Comparison of ENCODE assay signal across 8 cellular contexts in genomic region chr19:49664171-49665070, GRCh38. TPM values are rescaled to one million over a fixed set of nuclear protein-coding genes. Genes with fewer than 3 reads are reported as not detected.
A peak's percentile ranks its signal among the peaks of the same experiment; 100 is the strongest.
DNase-seq lines count a peak whose midpoint lies in the region; ATAC-seq, FAIRE-seq and TF ChIP-seq lines count a peak whose summit lies in the region.

No MANE protein-coding gene starts in this region.

- BruUV-seq in endothelial cell of umbilical vein (replicated peaks; lab: Mats Ljungman, UMichigan): no TSS peak

- intact Hi-C loops in endothelial cell of umbilical vein (cut with micrococcal nuclease): loop anchor here (1.0 kb wide), 3 partner anchors 12 to 74 kb away; partner anchors contain the start of gene RRAS

- FAIRE-seq in HTR-8/SVneo (lab: Jason Lieb, UNC): peak; percentile 78
- peak; percentile 96 for FAIRE-seq in endothelial cell of umbilical vein (lab: Jason Lieb, UNC)

- ATAC-seq in HG03045 (IDR thresholded peaks at IDR 0.05; ENCODE audit: unreplicated experiment): no peak

- H3K4me1 ChIP-seq in endothelial cell of umbilical vein (ENCODE audit: control insufficient read depth, extremely low read depth, insufficient read depth, low read length): peaks cover 8% of the 10 kb centered on the region

- H3K4me3 ChIP-seq in GM08714 (ENCODE audit: low read length): peak overlapping the region; percentile 87
- H3K4me3 ChIP-seq in endothelial cell of umbilical vein (replicated peaks in 1 of 3; ENCODE audit: insufficient read depth in 1 of 3, low read depth in 1 of 3, low read length in 3 of 3): peak overlapping the region; percentile 42 to 88 (median 67)

- DNase-seq in HTR-8/SVneo (ENCODE audit: insufficient read length, low spot score) (peak; percentile 81), NOMO-1 treated with dmso at 0.1 percent for 144 hours (lab: John Stamatoyannopoulos, UW; ENCODE audit: unreplicated experiment) (peak; percentile 29), endothelial cell of umbilical vein (ENCODE audit: low read depth, low spot score) (peak; percentile 89), midbrain (lab: John Stamatoyannopoulos, UW) (peak; percentile 87)
- DNase-seq in activated CD8-positive, alpha-beta memory T cell treated with anti-CD3 and anti-CD28 coated beads, Interleukin-2, amount 50 U/mL, for 4 hours: peak; percentile 93
- peak; percentile 82 to 83 for DNase-seq in stimulated activated CD8-positive, alpha-beta memory T cell treated with anti-CD3 and anti-CD28 coated beads, Interleukin-15, amount 100 ng/mL, for 48 hours (ENCODE audit: low read depth in 2 of 2)

- peak overlapping the region; percentile 48 for H3K9ac ChIP-seq in endothelial cell of umbilical vein (replicated peaks; ENCODE audit: extremely low read depth, insufficient read depth, low read length)

- H2AFZ ChIP-seq in endothelial cell of umbilical vein (ENCODE audit: low read depth, low read length): peak overlapping the region; percentile 27

- peak overlapping the region; percentile 27 for H3K27ac ChIP-seq in endothelial cell of umbilical vein (ENCODE audit: insufficient read depth, low read depth, low read length)

- no peaks in the 10 kb centered on the region for H4K20me1 ChIP-seq in endothelial cell of umbilical vein (replicated peaks; ENCODE audit: control insufficient read depth, extremely low read depth, insufficient read depth, low read length)

- peak; percentile 26 for TF ChIP-seq POLR2A in endothelial cell of umbilical vein (IDR thresholded peaks at IDR 0.05; ENCODE audit: low read depth, low read length)

- H3K27me3 ChIP-seq in endothelial cell of umbilical vein (ENCODE audit: control insufficient read depth in 2 of 2, insufficient read depth in 2 of 2, low read length in 2 of 2): no peaks in the 10 kb centered on the region

- H3K9me1 ChIP-seq in endothelial cell of umbilical vein (replicated peaks; ENCODE audit: control insufficient read depth, extremely low read depth, insufficient read depth, low read length): no peaks in the 10 kb centered on the region

- CTCF ChIA-PET in endothelial cell of umbilical vein (lab: Charles Lee): interaction anchor here (0.8 to 2.2 kb wide), 9 partner anchors 9 to 162 kb away, joined by 3 to 15 read pairs (median 3); partner anchors contain the start of genes PRMT1 and SCAF1

- H3K36me3 ChIP-seq in endothelial cell of umbilical vein (ENCODE audit: control insufficient read depth in 2 of 2, extremely low read depth in 1 of 2, insufficient read depth in 2 of 2, low read length in 2 of 2): peaks cover 0 to 32% of the 10 kb centered on the region in 2 experiments

- no peak for TF ChIP-seq CTCF in endothelial cell of umbilical vein (IDR thresholded peaks at IDR 0.05; ENCODE audit: extremely low read depth in 1 of 2, insufficient read depth in 1 of 2, low read depth in 1 of 2, low read length in 2 of 2)

- peaks cover 17% of the 10 kb centered on the region for H3K79me2 ChIP-seq in endothelial cell of umbilical vein (ENCODE audit: control insufficient read depth, insufficient read depth, low read length)

- POLR2A ChIA-PET in endothelial cell of umbilical vein (lab: Charles Lee): interaction anchor here (1.4 to 2.1 kb wide), 2 partner anchors 11 to 24 kb away, joined by 6 to 14 read pairs; partner anchors contain the start of gene RRAS

- dilution Hi-C loops in endothelial cell of umbilical vein (cut with MboI; ENCODE audit: extremely low pct_ligation_motif_present, low sequenced_read_pairs): no loop called here

- no peaks in the 10 kb centered on the region for H3K9me3 ChIP-seq in endothelial cell of umbilical vein (replicated peaks; ENCODE audit: control insufficient read depth, insufficient read depth, low read length)

- H3K4me2 ChIP-seq in endothelial cell of umbilical vein (ENCODE audit: insufficient read depth, low read length): peak overlapping the region; percentile 82

TF ChIP-seq in endothelial cell of umbilical vein, 7 proteins besides CTCF, POLR2A, EP300 and RAD21:
- TF ChIP-seq POLR2AphosphoS5 (IDR thresholded peaks at IDR 0.05; ENCODE audit: insufficient read depth, low read depth, low read length) (peak; percentile 65), MAX (IDR thresholded peaks at IDR 0.05; ENCODE audit: insufficient read depth, insufficient read length) (no peak)

RNA-seq across cellular contexts. Expression of gene IRF3, which starts 1.2 kb away (rescaled TPM):
- 73.5 and 79.1 TPM in 2 replicates for total RNA-seq in endothelial cell of umbilical vein
- polyA plus RNA-seq in endothelial cell of umbilical vein: 64.8 and 92.1 TPM in 2 replicates
- polyA plus RNA-seq in endothelial cell of umbilical vein (2011; cell fraction: cytosol; rRNA removed): 52.6 and 62.7 TPM in 2 replicates
- polyA plus RNA-seq in endothelial cell of umbilical vein (2011; cell fraction: nucleus; rRNA removed): 119 and 141 TPM in 2 replicates
- 78.7 and 85.0 TPM in 2 replicates for polyA plus RNA-seq in endothelial cell of umbilical vein (2012)
- polyA minus RNA-seq in endothelial cell of umbilical vein: 27.8 and 36.0 TPM in 2 replicates
- 46.0 TPM for polyA minus RNA-seq in endothelial cell of umbilical vein (2011; cell fraction: cytosol; rRNA and poly(A)+ RNA removed)
- polyA minus RNA-seq in endothelial cell of umbilical vein (2011; cell fraction: nucleus; rRNA and poly(A)+ RNA removed): 14.4 and 22.8 TPM in 2 replicates

RNA-seq across cellular contexts. Expression of gene BCL2L12, which starts 1.3 kb away (rescaled TPM):
- 52.4 and 58.5 TPM in 2 replicates for total RNA-seq in endothelial cell of umbilical vein
- 49.8 and 62.2 TPM in 2 replicates for polyA plus RNA-seq in endothelial cell of umbilical vein
- 41.3 and 48.3 TPM in 2 replicates for polyA plus RNA-seq in endothelial cell of umbilical vein (2011; cell fraction: cytosol; rRNA removed)
- 21.9 and 25.4 TPM in 2 replicates for polyA plus RNA-seq in endothelial cell of umbilical vein (2011; cell fraction: nucleus; rRNA removed)
- 39.3 and 46.4 TPM in 2 replicates for polyA plus RNA-seq in endothelial cell of umbilical vein (2012)
- 9.3 and 16.3 TPM in 2 replicates for polyA minus RNA-seq in endothelial cell of umbilical vein
- polyA minus RNA-seq in endothelial cell of umbilical vein (2011; cell fraction: cytosol; rRNA and poly(A)+ RNA removed): 19.5 TPM
- polyA minus RNA-seq in endothelial cell of umbilical vein (2011; cell fraction: nucleus; rRNA and poly(A)+ RNA removed): 5.0 and 5.1 TPM in 2 replicates

RNA-seq across cellular contexts. Expression of gene PRMT1, which starts 12.7 kb away (rescaled TPM):
- total RNA-seq in endothelial cell of umbilical vein: 234 and 242 TPM in 2 replicates
- 542 and 599 TPM in 2 replicates for polyA plus RNA-seq in endothelial cell of umbilical vein
- 446 and 459 TPM in 2 replicates for polyA plus RNA-seq in endothelial cell of umbilical vein (2011; cell fraction: cytosol; rRNA removed)
- polyA plus RNA-seq in endothelial cell of umbilical vein (2011; cell fraction: nucleus; rRNA removed): 318 and 339 TPM in 2 replicates
- 240 and 285 TPM in 2 replicates for polyA plus RNA-seq in endothelial cell of umbilical vein (2012)
- polyA minus RNA-seq in endothelial cell of umbilical vein: 384 and 465 TPM in 2 replicates
- 163 TPM for polyA minus RNA-seq in endothelial cell of umbilical vein (2011; cell fraction: cytosol; rRNA and poly(A)+ RNA removed)
- 97.3 and 127 TPM in 2 replicates for polyA minus RNA-seq in endothelial cell of umbilical vein (2011; cell fraction: nucleus; rRNA and poly(A)+ RNA removed)

RNA-seq across cellular contexts. Expression of gene SCAF1, which starts 22.4 kb away (rescaled TPM):
- 75.8 and 83.8 TPM in 2 replicates for total RNA-seq in endothelial cell of umbilical vein
- polyA plus RNA-seq in endothelial cell of umbilical vein: 9.6 and 13.3 TPM in 2 replicates
- polyA plus RNA-seq in endothelial cell of umbilical vein (2011; cell fraction: cytosol; rRNA removed): 8.2 and 15.8 TPM in 2 replicates
- polyA plus RNA-seq in endothelial cell of umbilical vein (2011; cell fraction: nucleus; rRNA removed): 19.6 and 21.6 TPM in 2 replicates
- 47.6 and 56.8 TPM in 2 replicates for polyA plus RNA-seq in endothelial cell of umbilical vein (2012)
- polyA minus RNA-seq in endothelial cell of umbilical vein: 4.8 and 5.2 TPM in 2 replicates
- 11.4 TPM for polyA minus RNA-seq in endothelial cell of umbilical vein (2011; cell fraction: cytosol; rRNA and poly(A)+ RNA removed)
- 4.6 and 8.6 TPM in 2 replicates for polyA minus RNA-seq in endothelial cell of umbilical vein (2011; cell fraction: nucleus; rRNA and poly(A)+ RNA removed)

RNA-seq across cellular contexts. Expression of gene RRAS, which starts 24.5 kb away (rescaled TPM):
- total RNA-seq in endothelial cell of umbilical vein: 84.8 and 89.5 TPM in 2 replicates
- polyA plus RNA-seq in endothelial cell of umbilical vein: 250 and 329 TPM in 2 replicates
- 162 and 238 TPM in 2 replicates for polyA plus RNA-seq in endothelial cell of umbilical vein (2011; cell fraction: cytosol; rRNA removed)
- polyA plus RNA-seq in endothelial cell of umbilical vein (2011; cell fraction: nucleus; rRNA removed): 70.1 and 80.1 TPM in 2 replicates
- polyA plus RNA-seq in endothelial cell of umbilical vein (2012): 143 and 267 TPM in 2 replicates
- polyA minus RNA-seq in endothelial cell of umbilical vein: 54.5 and 71.8 TPM in 2 replicates
- 10.2 TPM for polyA minus RNA-seq in endothelial cell of umbilical vein (2011; cell fraction: cytosol; rRNA and poly(A)+ RNA removed)
- polyA minus RNA-seq in endothelial cell of umbilical vein (2011; cell fraction: nucleus; rRNA and poly(A)+ RNA removed): 15.3 and 17.2 TPM in 2 replicates

Comparison
In these comparisons a context has a peak if more than half of its experiments do, and no peak if none do; other contexts are left out.
1. DNase-seq: peak in every context shown above with its lines; median percentile 93 in activated CD8-positive, alpha-beta memory T cell treated with anti-CD3 and anti-CD28 coated beads, Interleukin-2, amount 50 U/mL, for 4 hours; 89 in endothelial cell of umbilical vein; 87 in midbrain; 82 in stimulated activated CD8-positive, alpha-beta memory T cell treated with anti-CD3 and anti-CD28 coated beads, Interleukin-15, amount 100 ng/mL, for 48 hours; 81 in HTR-8/SVneo; 29 in NOMO-1 treated with dmso at 0.1 percent for 144 hours.